Comparison of ENCODE assay signal across 9 cellular contexts in genomic region chr1:68078647-68079046, GRCh38. TPM values are rescaled to one million over a fixed set of nuclear protein-coding genes. Genes with fewer than 3 reads are reported as not detected.
"Had no signal": no experiment of that assay in that cellular context is flagged by ENCODE, and none has a peak within 500 bp of the region (broad histone marks: within the 10 kb centered on the region; RNA-seq: fewer than 3 reads in every experiment).

No MANE protein-coding gene starts in this region.

- H3K27ac ChIP-seq: GM23248 had no signal

- H3K4me3 Mint-ChIP-seq: HFFc6 had no signal

- DNase-seq: GM23248, H7, HFFc6, IMR-90, KG1 had no signal

- H3K36me3 ChIP-seq: HAP-1 had no signal

- H3K27ac Mint-ChIP-seq: HFFc6 had no signal

- H3K4me1 ChIP-seq: HAP-1 had no signal

- H3K4me3 ChIP-seq: GM23248, HAP-1, K562 had no signal

- H3K9me3 ChIP-seq: HAP-1 had no signal

- H3K9me3 Mint-ChIP-seq: HFFc6 had no signal

- H3K9ac ChIP-seq: GM23248 had no signal

- ATAC-seq: HCT116, K562 had no signal

RNA-seq across cellular contexts. Expression of gene DIRAS3, which starts 28.2 kb away (rescaled TPM):
- total RNA-seq: HT-29 had no signal
